Comparison of ENCODE assay signal across 21 cellular contexts in the genomic region with DNA sequence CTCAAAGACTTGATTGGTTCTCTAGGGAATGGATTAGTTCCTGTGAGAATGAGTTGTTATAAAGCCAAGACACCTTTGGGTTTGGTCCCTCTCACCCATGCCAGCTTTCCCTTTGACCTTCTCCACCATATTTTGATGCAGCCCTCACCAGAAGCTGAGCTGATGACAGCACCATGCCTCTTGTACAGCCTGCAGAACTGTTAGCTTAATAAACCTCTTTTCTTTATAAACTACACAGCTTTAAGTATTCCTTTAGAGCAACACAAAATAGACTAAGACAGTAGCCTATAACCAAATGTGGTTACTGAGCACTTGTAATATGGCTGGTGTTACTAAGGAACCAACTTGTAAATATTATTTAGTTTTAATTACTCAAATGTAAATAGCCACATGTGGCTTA.
"Had no signal": no experiment of that assay in that cellular context is flagged by ENCODE, and none has a peak within 500 bp of the region (broad histone marks: within the 10 kb centered on the region; RNA-seq: fewer than 3 reads in every experiment).

No MANE protein-coding gene starts in this region.

- H3K27ac ChIP-seq: SJSA1, SK-N-MC had no signal

- H3K9me3 ChIP-seq: SJSA1 had no signal

- DNase-seq: Karpas-422, KG1, MG63, NCI-H1092 treated with DMSO at 0.1 percent for 48 hours, NCI-H1436, NCI-H187, NCI-H2029, NCI-H2081 treated with DMSO at 0.1 percent for 48 hours, NCI-H2171, NCI-H226, NCI-H446, NCI-H510A, NCI-H524 treated with DMSO at 0.1 percent for 48 hours, NCI-H69, NCI-H774, Right ventricle myocardium superior, RPMI8226, SIG-M5 had no signal

- H3K36me3 ChIP-seq: MG63, SJSA1 had no signal

- H3K27me3 ChIP-seq: MG63, SJSA1 had no signal

- H3K4me3 ChIP-seq: MG63, SJSA1, SK-N-MC had no signal

- FAIRE-seq: RCC 7860 had no signal
